In genomic region chr6:158642097-158642601, GRCh38 we compare ENCODE assay signal across 10 cellular contexts. TPM values are rescaled to one million over a fixed set of nuclear protein-coding genes. Genes with fewer than 3 reads are reported as not detected.
A peak's percentile ranks its signal among the peaks of the same experiment; 100 is the strongest.
DNase-seq lines count a peak whose midpoint lies in the region; ATAC-seq and TF ChIP-seq lines count a peak whose summit lies in the region.
"Had no signal": no experiment of that assay in that cellular context is flagged by ENCODE, and none has a peak within 500 bp of the region (broad histone marks: within the 10 kb centered on the region; RNA-seq: fewer than 3 reads in every experiment).

No MANE protein-coding gene starts in this region.

- peak overlapping the region; percentile 99 for H3K4me3 Mint-ChIP-seq in activated CD8-positive, alpha-beta T cell treated with anti-CD3 and anti-CD28 coated beads, Interleukin-2, amount 10 ng/mL, durations not matched to agents 7 days and 5 days

- peaks cover 71% of the 10 kb centered on the region for H3K4me1 Mint-ChIP-seq in activated CD8-positive, alpha-beta T cell treated with anti-CD3 and anti-CD28 coated beads, Interleukin-2, amount 10 ng/mL, durations not matched to agents 7 days and 5 days (ENCODE audit: low read depth)

- H3K27ac ChIP-seq in gastroesophageal sphincter: peak overlapping the region; percentile 36 to 99 (median 80)
- H3K27ac ChIP-seq: ovary, VCaP had no signal

- no peaks in the 10 kb centered on the region for H3K27me3 ChIP-seq in gastroesophageal sphincter
- H3K27me3 ChIP-seq in skeletal muscle satellite cell (ENCODE audit: control insufficient read depth, insufficient read depth, low read length): no peaks in the 10 kb centered on the region
- H3K27me3 ChIP-seq: ovary had no signal

- no peaks in the 10 kb centered on the region for H3K9me3 ChIP-seq in gastroesophageal sphincter
- H3K9me3 ChIP-seq in skeletal muscle satellite cell (replicated peaks; ENCODE audit: low read length): no peaks in the 10 kb centered on the region
- H3K9me3 ChIP-seq: ovary had no signal

- POLR2A ChIA-PET in activated CD8-positive, alpha-beta T cell treated with anti-CD3 and anti-CD28 coated beads, Interleukin-2, amount 10 ng/mL, durations not matched to agents 7 days and 5 days (lab: Charles Lee): interaction anchor here (1.0 to 4.2 kb wide), 2 partner anchors 10 to 14 kb away, joined by 3 to 46 read pairs; no protein-coding TSS in a partner anchor

- TF ChIP-seq EP300 in gastroesophageal sphincter (IDR thresholded peaks at IDR 0.05): no peak

- H3K36me3 Mint-ChIP-seq in activated CD8-positive, alpha-beta T cell treated with anti-CD3 and anti-CD28 coated beads, Interleukin-2, amount 10 ng/mL, durations not matched to agents 7 days and 5 days (ENCODE audit: low read depth): peaks cover 52% of the 10 kb centered on the region

- no peaks in the 10 kb centered on the region for H3K9me3 Mint-ChIP-seq in activated CD8-positive, alpha-beta T cell treated with anti-CD3 and anti-CD28 coated beads, Interleukin-2, amount 10 ng/mL, durations not matched to agents 7 days and 5 days (ENCODE audit: insufficient read depth)

- 39 to 72% methylated on average over 2 to 7 of the region's 8 CpGs for WGBS in gastroesophageal sphincter (ENCODE audit: low coverage in 1 of 2), 2 donors

- no peaks in the 10 kb centered on the region for H3K27me3 Mint-ChIP-seq in activated CD8-positive, alpha-beta T cell treated with anti-CD3 and anti-CD28 coated beads, Interleukin-2, amount 10 ng/mL, durations not matched to agents 7 days and 5 days (ENCODE audit: low read depth)

- H3K36me3 ChIP-seq in gastroesophageal sphincter: peaks cover 0 to 7% of the 10 kb centered on the region in 2 donors
- H3K36me3 ChIP-seq in skeletal muscle satellite cell (ENCODE audit: insufficient read depth, low read length): peaks cover 32% of the 10 kb centered on the region
- H3K36me3 ChIP-seq: ovary had no signal

- peaks cover 9 to 66% (median 10%) of the 10 kb centered on the region in 3 donors for H3K4me1 ChIP-seq in gastroesophageal sphincter
- peaks cover 36% of the 10 kb centered on the region for H3K4me1 ChIP-seq in skeletal muscle satellite cell (ENCODE audit: control insufficient read depth, insufficient read depth, low read length)

- H3K4me2 ChIP-seq in skeletal muscle satellite cell (ENCODE audit: low read length): peak overlapping the region; percentile 84

- CTCF ChIA-PET in activated CD8-positive, alpha-beta T cell treated with anti-CD3 and anti-CD28 coated beads, Interleukin-2, amount 10 ng/mL, durations not matched to agents 7 days and 5 days (lab: Charles Lee): interaction anchor here (1.1 to 4.8 kb wide), 3 partner anchors 11 to 49 kb away, joined by 5 to 44 read pairs (median 38); no protein-coding TSS in a partner anchor

- no peak for ATAC-seq in activated CD8-positive, alpha-beta T cell treated with anti-CD3 and anti-CD28 coated beads, Interleukin-2, amount 10 ng/mL, durations not matched to agents 7 days and 5 days
- ATAC-seq in gastroesophageal sphincter (no peak), GM21515 (IDR thresholded peaks at IDR 0.05; ENCODE audit: unreplicated experiment) (no peak), HG03469 (IDR thresholded peaks at IDR 0.05; ENCODE audit: unreplicated experiment) (no peak)

- peak overlapping the region; percentile 97 for H3K27ac Mint-ChIP-seq in activated CD8-positive, alpha-beta T cell treated with anti-CD3 and anti-CD28 coated beads, Interleukin-2, amount 10 ng/mL, durations not matched to agents 7 days and 5 days

- TF ChIP-seq CTCF in gastroesophageal sphincter (IDR thresholded peaks at IDR 0.05): no peak

- H3K9ac ChIP-seq in skeletal muscle satellite cell (ENCODE audit: low read depth, low read length): peak overlapping the region; percentile 99

- TF ChIP-seq POLR2A in gastroesophageal sphincter (IDR thresholded peaks at IDR 0.05): no peak

- H3K4me3 ChIP-seq in gastroesophageal sphincter (peak overlapping the region in 1 of 2 donors; percentile 15), skeletal muscle satellite cell (ENCODE audit: low read length) (peak overlapping the region; percentile 84)
- H3K4me3 ChIP-seq: ovary had no signal

- DNase-seq in H4 (ENCODE audit: low spot score) (peak; percentile 70), activated gamma-delta T cell (lab: John Stamatoyannopoulos, UW) (no peak), GM19238 (ENCODE audit: insufficient read length, low spot score) (no peak)
- peak; percentile 18 for DNase-seq in activated CD8-positive, alpha-beta T cell treated with anti-CD3 and anti-CD28 coated beads, Interleukin-2, amount 10 ng/mL, durations not matched to agents 7 days and 5 days

RNA-seq across cellular contexts. Expression of gene DYNLT1, which starts 2.4 kb away (rescaled TPM):
- 40.1 and 58.7 TPM in 2 replicates for total RNA-seq in H4 (2014; rRNA removed; shearing (Covaris generic))
- total RNA-seq in activated CD8-positive, alpha-beta T cell treated with anti-CD3 and anti-CD28 coated beads, Interleukin-2, amount 10 ng/mL, durations not matched to agents 7 days and 5 days: 10 to 100 TPM; 79.0 to 86.4 TPM
- 100 to 1,000 TPM in 3 of 4 donors, 10 to 100 TPM in 1; 83.9 to 125 (median 113) TPM for total RNA-seq in gastroesophageal sphincter
- total RNA-seq in skeletal muscle satellite cell (2012; rRNA removed): 66.9 and 70.3 TPM in 2 replicates

RNA-seq across cellular contexts. Expression of gene SYTL3, which starts 7.7 kb away (rescaled TPM):
- total RNA-seq in H4 (2014; rRNA removed; shearing (Covaris generic)): 1.0 TPM in 1 of 2 replicates, not detected in the other
- total RNA-seq in activated CD8-positive, alpha-beta T cell treated with anti-CD3 and anti-CD28 coated beads, Interleukin-2, amount 10 ng/mL, durations not matched to agents 7 days and 5 days: 10 to 100 TPM; 43.5 to 48.3 TPM
- 1 to 10 TPM; 1.9 to 5.9 (median 4.5) TPM for total RNA-seq in gastroesophageal sphincter
- total RNA-seq in skeletal muscle satellite cell (2012; rRNA removed): 3.0 and 4.2 TPM in 2 replicates

Comparison
In these comparisons a context has a peak if more than half of its experiments do, and no peak if none do; other contexts are left out.
1. DNase-seq: peak in H4 (single experiment) and activated CD8-positive, alpha-beta T cell treated with anti-CD3 and anti-CD28 coated beads, Interleukin-2, amount 10 ng/mL, durations not matched to agents 7 days and 5 days (single experiment); none in activated gamma-delta T cell (single experiment) and GM19238 (single experiment).
2. RNA of gene SYTL3, which starts 7.7 kb away (total RNA-seq): 43.5 to 48.3 TPM in activated CD8-positive, alpha-beta T cell treated with anti-CD3 and anti-CD28 coated beads, Interleukin-2, amount 10 ng/mL, durations not matched to agents 7 days and 5 days; 1.9 to 5.9 TPM in gastroesophageal sphincter and 1.0 TPM in H4; every median in the first group is over 4 times any median in the second.